22 cellular contexts compared by ENCODE assay signal in genomic region chr5:122430328-122430586, GRCh38.
"Had no signal": no experiment of that assay in that cellular context is flagged by ENCODE, and none has a peak within 500 bp of the region (broad histone marks: within the 10 kb centered on the region; RNA-seq: fewer than 3 reads in every experiment).

No MANE protein-coding gene starts in this region.

- H3K4me1 Mint-ChIP-seq: naive B cell; stimulated activated naive B cell treated with anti-CD40 and anti-IgM and Interleukin-4, amounts not matched to agents 10 μg/mL and 1 μg/mL and 100 μg/mL, for 72 hours had no signal

- H3K27ac ChIP-seq: hepatocyte, left lung, parathyroid adenoma, right lobe of liver, thoracic aorta, tibial nerve, upper lobe of left lung had no signal

- H3K4me1 ChIP-seq: left lung, parathyroid adenoma, upper lobe of left lung had no signal

- H3K36me3 ChIP-seq: left lung, right lobe of liver, thoracic aorta, tibial nerve, upper lobe of left lung had no signal

- H3K27ac Mint-ChIP-seq: naive B cell; natural killer cell treated with Interleukin-12 subunit alpha and Interleukin-12 subunit beta and Interleukin-15 and Interleukin-18, amount 100 ng/mL, for 72 hours; progenitor cell of endocrine pancreas; stimulated activated naive B cell treated with anti-CD40 and anti-IgM and Interleukin-4, amounts not matched to agents 10 μg/mL and 1 μg/mL and 100 μg/mL, for 72 hours; stimulated activated naive CD8-positive, alpha-beta T cell treated with anti-CD3 and anti-CD28 coated beads, Interleukin-15, Interleukin-2, amounts not matched to agents 100 ng/mL and 50 ng/mL, for 24 hours had no signal

- DNase-seq: cortex of kidney; effector CD4-positive, alpha-beta T cell; left cardiac atrium; left lung; mucosa of descending colon; naive B cell; right lobe of liver; small intestine; stimulated activated CD4-positive, alpha-beta T cell treated with anti-CD3 and anti-CD28 coated beads, Interleukin-15, amount 100 ng/mL, for 24 hours; stimulated activated CD4-positive, alpha-beta T cell treated with anti-CD3 and anti-CD28 coated beads, Interleukin-2, amount 100 ng/mL, for 48 hours; stimulated activated naive B cell treated with anti-CD40 and anti-IgM and Interleukin-4, amounts not matched to agents 10 μg/mL and 1 μg/mL and 100 μg/mL, for 72 hours; upper lobe of left lung had no signal

- H3K9ac ChIP-seq: parathyroid adenoma had no signal

- H3K9me3 ChIP-seq: left lung, mucosa of descending colon, right lobe of liver, thoracic aorta, tibial nerve, upper lobe of left lung had no signal

- H3K4me3 Mint-ChIP-seq: naive B cell; natural killer cell treated with Interleukin-12 subunit alpha and Interleukin-12 subunit beta and Interleukin-15 and Interleukin-18, amount 100 ng/mL, for 72 hours; neural crest cell; stimulated activated naive B cell treated with anti-CD40 and anti-IgM and Interleukin-4, amounts not matched to agents 10 μg/mL and 1 μg/mL and 100 μg/mL, for 72 hours; stimulated activated naive CD8-positive, alpha-beta T cell treated with anti-CD3 and anti-CD28 coated beads, Interleukin-15, Interleukin-2, amounts not matched to agents 100 ng/mL and 50 ng/mL, for 24 hours had no signal

- H3K4me3 ChIP-seq: hepatocyte, left lung, mucosa of descending colon, right lobe of liver, thoracic aorta, tibial nerve, upper lobe of left lung had no signal

- H3K27me3 ChIP-seq: hepatocyte, left lung, right lobe of liver, tibial nerve, upper lobe of left lung had no signal

- FAIRE-seq: islet of Langerhans, small intestine, urothelium cell line had no signal

- H3K27me3 Mint-ChIP-seq: natural killer cell treated with Interleukin-12 subunit alpha and Interleukin-12 subunit beta and Interleukin-15 and Interleukin-18, amount 100 ng/mL, for 72 hours; progenitor cell of endocrine pancreas had no signal

- H3K36me3 Mint-ChIP-seq: naive B cell; natural killer cell treated with Interleukin-12 subunit alpha and Interleukin-12 subunit beta and Interleukin-15 and Interleukin-18, amount 100 ng/mL, for 72 hours; stimulated activated naive B cell treated with anti-CD40 and anti-IgM and Interleukin-4, amounts not matched to agents 10 μg/mL and 1 μg/mL and 100 μg/mL, for 72 hours had no signal

- H3K4me2 ChIP-seq: hepatocyte had no signal

- ATAC-seq: left cardiac atrium; left lung; mucosa of descending colon; natural killer cell treated with Interleukin-12 subunit alpha and Interleukin-12 subunit beta and Interleukin-15 and Interleukin-18, amount 100 ng/mL, for 72 hours; right lobe of liver; stimulated activated naive B cell treated with anti-CD40 and anti-IgM and Interleukin-4, amounts not matched to agents 10 μg/mL and 1 μg/mL and 100 μg/mL, for 72 hours had no signal
